Comparison of ENCODE assay signal across 17 cellular contexts in genomic region chr10:43237631-43238446, GRCh38. TPM values are rescaled to one million over a fixed set of nuclear protein-coding genes. Genes with fewer than 3 reads are reported as not detected.
DNase-seq lines count a peak whose midpoint lies in the region; ATAC-seq and TF ChIP-seq lines count a peak whose summit lies in the region.
"Had no signal": no experiment of that assay in that cellular context is flagged by ENCODE, and none has a peak within 500 bp of the region (broad histone marks: within the 10 kb centered on the region; RNA-seq: fewer than 3 reads in every experiment).

No MANE protein-coding gene starts in this region.

- TF ChIP-seq CTCF in sigmoid colon (IDR thresholded peaks at IDR 0.05) (no peak), RWPE1 (conservative IDR thresholded peaks at IDR 0.05; ENCODE audit: low read depth) (no peak)

- H3K9me3 ChIP-seq in sigmoid colon = no peaks in the 10 kb centered on the region

- H3K27me3 Mint-ChIP-seq in activated T-helper 17 cell treated with anti-CD3 and anti-CD28 coated beads, Interleukin-2, amount 50 U/mL, for 72 hours = no peaks in the 10 kb centered on the region

- CTCF ChIA-PET in RWPE1 (lab: Yijun Ruan, JAX) = no interaction called here

- no peak overlapping the region for H3K4me3 ChIP-seq in sigmoid colon
- H3K4me3 ChIP-seq: BLaER1, skin epidermis had no signal

- H3K4me1 ChIP-seq in sigmoid colon = no peaks in the 10 kb centered on the region

- intact Hi-C loops in left colon (cut with DNase I, micrococcal nuclease) = no loop called here
- intact Hi-C loops in sigmoid colon (cut with DNase I) = no loop called here

- H3K36me3 ChIP-seq in sigmoid colon = no peaks in the 10 kb centered on the region
- H3K36me3 ChIP-seq: BLaER1 had no signal

- POLR2A ChIA-PET in RWPE1 (lab: Yijun Ruan, JAX; ENCODE audit: low non-redundant PET) = no interaction called here

- no peaks in the 10 kb centered on the region for H3K9me3 Mint-ChIP-seq in activated T-helper 17 cell treated with anti-CD3 and anti-CD28 coated beads, Interleukin-2, amount 50 U/mL, for 72 hours

- H3K36me3 Mint-ChIP-seq in activated T-helper 17 cell treated with anti-CD3 and anti-CD28 coated beads, Interleukin-2, amount 50 U/mL, for 72 hours (ENCODE audit: low read depth) = no peaks in the 10 kb centered on the region

- no peaks in the 10 kb centered on the region for H3K4me1 Mint-ChIP-seq in activated T-helper 17 cell treated with anti-CD3 and anti-CD28 coated beads, Interleukin-2, amount 50 U/mL, for 72 hours

- 86 to 91% methylated on average over 23 of the region's 23 CpGs for WGBS in sigmoid colon, 2 donors

- H3K27ac ChIP-seq in sigmoid colon (no peak overlapping the region), RWPE1 (no peak overlapping the region)
- H3K27ac ChIP-seq: 22Rv1, BLaER1, skin epidermis had no signal

- H3K4me3 Mint-ChIP-seq in activated T-helper 17 cell treated with anti-CD3 and anti-CD28 coated beads, Interleukin-2, amount 50 U/mL, for 72 hours = no peak overlapping the region

- no peak for TF ChIP-seq EP300 in sigmoid colon (IDR thresholded peaks at IDR 0.05)

- no peaks in the 10 kb centered on the region for H3K27me3 ChIP-seq in sigmoid colon
- H3K27me3 ChIP-seq: BLaER1 had no signal

- no peak for TF ChIP-seq POLR2A in sigmoid colon (IDR thresholded peaks at IDR 0.05)

- peak; percentile 21 for DNase-seq in activated CD4-positive, CD25-positive, alpha-beta regulatory T cell treated with anti-CD3 and anti-CD28 coated beads, Interleukin-2, amount 50 U/mL, for 72 hours
- DNase-seq in left colon (peak; percentile 0 to 8), sigmoid colon (peak; percentile 46), D341Med (ENCODE audit: low spot score) (no peak), RWPE1 (ENCODE audit: low spot score) (no peak)
- DNase-seq: activated CD4-positive, alpha-beta T cell treated with anti-CD3 and anti-CD28 coated beads for 1 hour; central memory CD4-positive, alpha-beta T cell; mesendoderm; NCI-H146; SHP77; trophoblast cell had no signal

- peak overlapping the region; percentile 35 for H3K27ac Mint-ChIP-seq in activated T-helper 17 cell treated with anti-CD3 and anti-CD28 coated beads, Interleukin-2, amount 50 U/mL, for 72 hours

- ATAC-seq in activated CD4-positive, CD25-positive, alpha-beta regulatory T cell treated with anti-CD3 and anti-CD28 coated beads, Interleukin-2, amount 50 U/mL, for 24 hours = no peak
- ATAC-seq in activated T-helper 17 cell treated with anti-CD3 and anti-CD28 coated beads, Interleukin-2, amount 50 U/mL, for 72 hours (replicated peaks) = no peak
- ATAC-seq in left colon (no peak), HG03135 (IDR thresholded peaks at IDR 0.05; ENCODE audit: unreplicated experiment) (no peak)

RNA-seq across cellular contexts. Expression of gene RASGEF1A, which starts 29.0 kb away (rescaled TPM):
- total RNA-seq in activated T-helper 17 cell treated with anti-CD3 and anti-CD28 coated beads, Interleukin-2, amount 50 U/mL, for 72 hours = 1 to 10 TPM; 2.1 to 2.5 TPM
- total RNA-seq in left colon = 1 to 10 TPM in 1 of 2 donors, under 1 TPM in 1; 0.47 to 2.7 TPM
- total RNA-seq in sigmoid colon = 1 to 10 TPM in 1 of 4 donors, under 1 TPM in 3; 0.27 to 2.5 (median 0.34) TPM
- polyA plus RNA-seq in sigmoid colon = 1 to 10 TPM in 1 of 3 donors, under 1 TPM in 2; 0.46 to 1.6 (median 0.60) TPM

Comparison
In these comparisons a context has a peak if more than half of its experiments do, and no peak if none do; other contexts are left out.
1. DNase-seq: peak in activated CD4-positive, CD25-positive, alpha-beta regulatory T cell treated with anti-CD3 and anti-CD28 coated beads, Interleukin-2, amount 50 U/mL, for 72 hours (single experiment), left colon (2 of 2) and sigmoid colon (single experiment); none in D341Med (single experiment) and RWPE1 (single experiment).